In the genomic region with DNA sequence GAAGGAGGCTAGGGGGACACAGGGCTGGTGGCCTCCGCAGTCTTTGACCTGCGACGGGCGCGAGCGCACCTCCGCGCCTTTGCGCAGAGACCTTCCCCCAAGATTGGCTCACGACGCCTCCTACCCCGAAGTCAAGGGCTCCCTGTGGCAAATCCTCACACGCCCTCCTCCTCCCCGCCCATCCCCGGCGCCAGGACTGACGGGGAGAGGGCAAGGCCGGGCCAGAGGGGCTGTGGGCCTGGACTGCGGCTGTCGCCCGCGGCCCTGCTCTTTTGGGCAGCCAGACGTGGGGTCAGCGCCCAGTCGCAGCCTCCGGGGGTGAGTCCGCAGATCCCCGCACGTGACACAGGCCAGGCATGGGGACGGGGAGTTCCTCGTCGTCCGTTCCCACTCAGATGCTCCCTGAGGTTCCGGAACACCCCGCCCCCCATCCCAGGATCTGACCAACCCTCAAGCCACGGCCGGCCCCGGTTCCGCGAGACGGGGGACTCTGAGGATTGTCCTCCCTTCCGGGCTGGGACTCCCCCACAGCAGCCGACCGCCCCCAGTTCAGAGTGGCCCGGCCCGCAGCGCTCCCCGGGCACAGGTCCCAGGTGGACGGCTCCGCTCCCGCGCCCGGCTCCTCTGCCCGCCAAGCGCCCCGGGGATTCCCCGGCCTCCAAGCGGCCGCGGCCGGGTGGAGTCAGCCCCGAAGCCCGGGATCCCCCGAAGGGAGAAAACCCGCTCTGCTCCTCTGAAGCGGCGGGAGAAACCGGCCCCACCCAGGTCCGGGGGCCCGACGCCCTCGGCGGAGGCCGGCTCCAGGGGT, we compare ENCODE assay signal across 8 cellular contexts. TPM values are rescaled to one million over a fixed set of nuclear protein-coding genes. Genes with fewer than 3 reads are reported as not detected.
A peak's percentile ranks its signal among the peaks of the same experiment; 100 is the strongest.
DNase-seq lines count a peak whose midpoint lies in the region; ATAC-seq and TF ChIP-seq lines count a peak whose summit lies in the region.

No MANE protein-coding gene starts in this region.

- intact Hi-C loops in CD8-positive, alpha-beta T cell (cut with DNase I, micrococcal nuclease) = loop anchor here in 1 of 2 experiments (1.0 to 10.0 kb wide), 3 partner anchors 123 to 309 kb away; partner anchors contain the start of genes CCT5, DAP and ROPN1L
- intact Hi-C loops in activated CD8-positive, alpha-beta T cell treated with anti-CD3 and anti-CD28 coated beads for 36 hours (cut with micrococcal nuclease) = no loop called here
- intact Hi-C loops in ovary (cut with DNase I) (no loop called here), uterus (cut with DNase I; ENCODE audit: low total_unique reads) (no loop called here)

- TF ChIP-seq CTCF in CD8-positive, alpha-beta T cell (IDR thresholded peaks at IDR 0.05) = no peak
- no peak for TF ChIP-seq CTCF in activated CD8-positive, alpha-beta T cell treated with anti-CD3 and anti-CD28 coated beads for 36 hours (IDR thresholded peaks at IDR 0.05)
- TF ChIP-seq CTCF in fibroblast of villous mesenchyme (IDR thresholded peaks at IDR 0.05; ENCODE audit: insufficient read depth, low read depth, low read length) (no peak), ovary (IDR thresholded peaks at IDR 0.05) (no peak), uterus (IDR thresholded peaks at IDR 0.05) (no peak)

- POLR2A ChIA-PET in CD8-positive, alpha-beta T cell (lab: Charles Lee) = no interaction called here
- POLR2A ChIA-PET in activated CD8-positive, alpha-beta T cell treated with anti-CD3 and anti-CD28 coated beads for 36 hours (lab: Charles Lee) = interaction anchor here (1.0 kb wide), 1 partner anchor 72 kb away, joined by 5 read pairs; no protein-coding TSS in a partner anchor

- H3K27me3 ChIP-seq in CD8-positive, alpha-beta T cell (ENCODE audit: insufficient read depth, low read length) = no peaks in the 10 kb centered on the region
- H3K27me3 ChIP-seq in HUES48 (ENCODE audit: control insufficient read depth, insufficient read depth, low read length) (peaks cover 85% of the 10 kb centered on the region), ovary (no peaks in the 10 kb centered on the region), uterus (no peaks in the 10 kb centered on the region)

- no peaks in the 10 kb centered on the region for H3K36me3 ChIP-seq in CD8-positive, alpha-beta T cell (ENCODE audit: insufficient read depth, low read length)
- H3K36me3 ChIP-seq in HUES48 (ENCODE audit: control insufficient read depth, insufficient read depth, low read length) = no peaks in the 10 kb centered on the region
- H3K36me3 ChIP-seq in ovary = no peaks in the 10 kb centered on the region
- H3K36me3 ChIP-seq in uterus = no peaks in the 10 kb centered on the region

- H3K9me3 Mint-ChIP-seq in CD8-positive, alpha-beta T cell = no peaks in the 10 kb centered on the region
- no peaks in the 10 kb centered on the region for H3K9me3 Mint-ChIP-seq in activated CD8-positive, alpha-beta T cell treated with anti-CD3 and anti-CD28 coated beads for 36 hours

- H3K9me3 ChIP-seq in CD8-positive, alpha-beta T cell (ENCODE audit: low read length) = no peaks in the 10 kb centered on the region
- no peaks in the 10 kb centered on the region for H3K9me3 ChIP-seq in HUES48 (ENCODE audit: control insufficient read depth, insufficient read depth, low read length)
- no peaks in the 10 kb centered on the region for H3K9me3 ChIP-seq in ovary
- no peaks in the 10 kb centered on the region for H3K9me3 ChIP-seq in uterus

- peak in 4 of 7 experiments; percentile 23 to 40 (median 31) for DNase-seq in CD8-positive, alpha-beta T cell
- DNase-seq in activated CD8-positive, alpha-beta T cell treated with anti-CD3 and anti-CD28 coated beads for 36 hours = peak; percentile 64
- DNase-seq in fibroblast of villous mesenchyme (ENCODE audit: low read depth) (no peak), ovary (peak; percentile 28 to 51 (median 35)), uterus (peak; percentile 52 to 63), foreskin melanocyte (no peak)

- peak overlapping the region; percentile 19; the same call in 1 of the 2 replicates for H3K9ac ChIP-seq in HUES48 (ENCODE audit: low read depth, low read length)

- CTCF ChIA-PET in CD8-positive, alpha-beta T cell (lab: Charles Lee) = no interaction called here
- CTCF ChIA-PET in activated CD8-positive, alpha-beta T cell treated with anti-CD3 and anti-CD28 coated beads for 36 hours (lab: Charles Lee) = no interaction called here

- 3 to 10% (median 8%) methylated on average over 32 to 74 of the region's 74 CpGs for WGBS in ovary, 3 donors

- H3K4me3 ChIP-seq in CD8-positive, alpha-beta T cell (ENCODE audit: low read depth, low read length) = peak overlapping the region; percentile 70
- H3K4me3 ChIP-seq in HUES48 (ENCODE audit: low read depth, low read length) = peak overlapping the region; percentile 78
- H3K4me3 ChIP-seq in fibroblast of villous mesenchyme (ENCODE audit: low read depth, low read length) = peak overlapping the region; percentile 75
- peak overlapping the region; percentile 72 for H3K4me3 ChIP-seq in ovary
- peak overlapping the region; percentile 54 to 66 for H3K4me3 ChIP-seq in uterus

- peaks cover 16% of the 10 kb centered on the region for H3K4me1 ChIP-seq in CD8-positive, alpha-beta T cell (ENCODE audit: insufficient read depth, low read length)
- H3K4me1 ChIP-seq in HUES48 (ENCODE audit: control insufficient read depth, insufficient read depth, low read length) = peaks cover 29% of the 10 kb centered on the region
- peaks cover 6% of the 10 kb centered on the region for H3K4me1 ChIP-seq in ovary (ENCODE audit: insufficient read depth)
- no peaks in the 10 kb centered on the region for H3K4me1 ChIP-seq in uterus

- peak; percentile 32 for ATAC-seq in CD8-positive, alpha-beta T cell
- ATAC-seq in GM21390 (IDR thresholded peaks at IDR 0.05; ENCODE audit: unreplicated experiment) = peak; percentile 22
- ATAC-seq in activated CD8-positive, alpha-beta T cell treated with anti-CD3 and anti-CD28 coated beads for 36 hours = peak; percentile 60

- H3K27ac ChIP-seq in CD8-positive, alpha-beta T cell (ENCODE audit: low read depth, low read length) = no peak overlapping the region
- H3K27ac ChIP-seq in HUES48 (ENCODE audit: low read depth, low read length) (peak overlapping the region; percentile 81), ovary (no peak overlapping the region), uterus (peak overlapping the region; percentile 88 to 91)

- H3K4me3 Mint-ChIP-seq in CD8-positive, alpha-beta T cell = peak overlapping the region; percentile 66
- peak overlapping the region; percentile 57 for H3K4me3 Mint-ChIP-seq in activated CD8-positive, alpha-beta T cell treated with anti-CD3 and anti-CD28 coated beads for 36 hours

- peaks cover 14% of the 10 kb centered on the region for H3K4me1 Mint-ChIP-seq in CD8-positive, alpha-beta T cell (ENCODE audit: low read depth)
- H3K4me1 Mint-ChIP-seq in activated CD8-positive, alpha-beta T cell treated with anti-CD3 and anti-CD28 coated beads for 36 hours (ENCODE audit: low read depth) = peaks cover 22% of the 10 kb centered on the region

- H3K27me3 Mint-ChIP-seq in CD8-positive, alpha-beta T cell (ENCODE audit: low read depth) = peaks cover 7% of the 10 kb centered on the region
- H3K27me3 Mint-ChIP-seq in activated CD8-positive, alpha-beta T cell treated with anti-CD3 and anti-CD28 coated beads for 36 hours = peaks cover 14% of the 10 kb centered on the region

- TF ChIP-seq EP300 in ovary (IDR thresholded peaks at IDR 0.05) = no peak

- no peak overlapping the region for H3K27ac Mint-ChIP-seq in CD8-positive, alpha-beta T cell
- no peak overlapping the region for H3K27ac Mint-ChIP-seq in activated CD8-positive, alpha-beta T cell treated with anti-CD3 and anti-CD28 coated beads for 36 hours

- peaks cover 3% of the 10 kb centered on the region for H3K36me3 Mint-ChIP-seq in CD8-positive, alpha-beta T cell
- peaks cover 4% of the 10 kb centered on the region for H3K36me3 Mint-ChIP-seq in activated CD8-positive, alpha-beta T cell treated with anti-CD3 and anti-CD28 coated beads for 36 hours (ENCODE audit: low read depth)

- TF ChIP-seq POLR2A in ovary (IDR thresholded peaks at IDR 0.05) (no peak), uterus (IDR thresholded peaks at IDR 0.05) (no peak)

RNA-seq across cellular contexts. Expression of gene ANKRD33B, which starts 0.5 kb away (rescaled TPM):
- 1 to 10 TPM; 1.3 to 1.4 TPM for total RNA-seq in CD8-positive, alpha-beta T cell
- 10 to 100 TPM; 13.6 to 13.8 TPM for total RNA-seq in activated CD8-positive, alpha-beta T cell treated with anti-CD3 and anti-CD28 coated beads for 36 hours
- total RNA-seq in fibroblast of villous mesenchyme = 1.6 and 2.6 TPM in 2 replicates
- 10 to 100 TPM in 1 of 7 donors, 1 to 10 TPM in 3, under 1 TPM in 3; 0.65 to 13.3 (median 2.3) TPM for total RNA-seq in ovary
- 1 to 10 TPM in 1 of 2 donors, under 1 TPM in 1; 0.85 to 1.9 TPM for polyA plus RNA-seq in ovary
- total RNA-seq in uterus = 10 to 100 TPM in 1 of 4 donors, 1 to 10 TPM in 3; 2.1 to 24.1 (median 7.6) TPM

Comparison
In these comparisons a context has a peak if more than half of its experiments do, and no peak if none do; other contexts are left out.
1. DNase-seq: peak in CD8-positive, alpha-beta T cell (4 of 7), activated CD8-positive, alpha-beta T cell treated with anti-CD3 and anti-CD28 coated beads for 36 hours (single experiment), ovary (5 of 5) and uterus (2 of 2); none in fibroblast of villous mesenchyme (single experiment) and foreskin melanocyte (single experiment).
2. H3K27ac ChIP-seq: peak in HUES48 (single experiment) and uterus (2 of 2); none in CD8-positive, alpha-beta T cell (single experiment) and ovary (0 of 2).
3. Peak in every context shown above with its lines, with median percentiles within 50 percentile points of each other: ATAC-seq and H3K4me3 ChIP-seq.